Comparison of ENCODE assay signal across 7 cellular contexts in the genomic region with DNA sequence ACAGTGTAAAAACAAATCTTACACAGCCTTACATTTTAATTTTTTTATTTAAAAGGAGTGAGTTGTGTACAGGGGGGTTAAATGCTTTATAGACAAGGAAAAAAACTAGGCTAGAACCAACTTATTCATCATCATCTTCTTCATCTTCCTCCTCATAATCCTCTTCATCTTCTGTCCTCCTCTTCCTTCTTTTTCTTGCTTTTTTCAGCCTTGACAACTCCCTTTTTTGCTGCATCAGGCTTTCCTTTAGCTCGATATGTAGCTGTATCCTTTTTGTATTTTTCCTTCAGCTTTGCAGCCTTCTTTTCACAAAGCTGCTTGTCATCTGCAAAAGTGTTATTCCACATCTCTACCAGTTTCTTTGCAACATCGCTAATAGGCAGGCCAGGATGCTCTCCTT.
"Had no signal": no experiment of that assay in that cellular context is flagged by ENCODE, and none has a peak within 500 bp of the region (broad histone marks: within the 10 kb centered on the region; RNA-seq: fewer than 3 reads in every experiment).

No MANE protein-coding gene starts in this region.

- H3K27ac ChIP-seq: HL-60, KMS-11 had no signal

- ATAC-seq: HepG2 had no signal

- DNase-seq: IMR-90, KBM-7, KG1 had no signal

- FAIRE-seq: HepG2, HTR-8/SVneo had no signal

- H3K4me2 ChIP-seq: KMS-11 had no signal

- H3K9ac ChIP-seq: KMS-11 had no signal
